1 cellular context compared by ENCODE assay signal in the genomic region with DNA sequence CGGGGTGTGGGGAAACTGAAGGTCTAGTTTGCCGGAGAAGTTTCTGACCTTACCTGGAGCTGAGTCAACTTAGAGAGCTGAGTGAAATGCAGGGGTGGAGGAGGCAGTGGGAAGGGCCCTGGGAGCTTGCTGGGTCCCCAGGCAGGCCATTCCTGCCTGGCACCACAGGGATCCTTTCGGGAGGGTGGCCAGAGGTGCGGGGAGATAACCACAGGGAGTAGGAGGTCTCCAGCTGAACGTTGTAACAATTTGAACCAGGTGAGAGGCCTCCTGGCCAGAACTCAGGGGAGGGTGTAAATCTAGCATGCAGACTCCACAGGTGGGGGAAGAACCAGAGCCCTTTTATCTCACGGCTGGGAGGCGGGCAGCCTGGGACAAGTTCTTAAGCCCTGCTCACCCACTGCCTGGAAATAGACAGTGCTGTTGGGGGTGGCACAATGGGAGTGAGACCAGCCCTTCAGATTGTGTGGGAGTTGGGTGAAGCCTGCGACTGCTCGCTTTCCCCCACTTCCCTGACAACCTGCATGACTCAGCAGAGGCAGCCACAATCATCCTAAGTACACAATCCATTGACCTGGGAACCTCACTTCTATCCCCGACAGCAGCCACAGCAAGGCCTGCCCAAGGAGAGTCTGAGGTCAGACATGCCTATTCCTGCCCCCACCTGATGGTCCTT.
TF ChIP-seq lines count a peak whose summit lies in the region.

No MANE protein-coding gene starts in this region.

TF ChIP-seq in HCT116, 20 proteins besides CTCF, POLR2A, EP300 and RAD21 (continued from another document):
- TF ChIP-seq, protein P1, sequence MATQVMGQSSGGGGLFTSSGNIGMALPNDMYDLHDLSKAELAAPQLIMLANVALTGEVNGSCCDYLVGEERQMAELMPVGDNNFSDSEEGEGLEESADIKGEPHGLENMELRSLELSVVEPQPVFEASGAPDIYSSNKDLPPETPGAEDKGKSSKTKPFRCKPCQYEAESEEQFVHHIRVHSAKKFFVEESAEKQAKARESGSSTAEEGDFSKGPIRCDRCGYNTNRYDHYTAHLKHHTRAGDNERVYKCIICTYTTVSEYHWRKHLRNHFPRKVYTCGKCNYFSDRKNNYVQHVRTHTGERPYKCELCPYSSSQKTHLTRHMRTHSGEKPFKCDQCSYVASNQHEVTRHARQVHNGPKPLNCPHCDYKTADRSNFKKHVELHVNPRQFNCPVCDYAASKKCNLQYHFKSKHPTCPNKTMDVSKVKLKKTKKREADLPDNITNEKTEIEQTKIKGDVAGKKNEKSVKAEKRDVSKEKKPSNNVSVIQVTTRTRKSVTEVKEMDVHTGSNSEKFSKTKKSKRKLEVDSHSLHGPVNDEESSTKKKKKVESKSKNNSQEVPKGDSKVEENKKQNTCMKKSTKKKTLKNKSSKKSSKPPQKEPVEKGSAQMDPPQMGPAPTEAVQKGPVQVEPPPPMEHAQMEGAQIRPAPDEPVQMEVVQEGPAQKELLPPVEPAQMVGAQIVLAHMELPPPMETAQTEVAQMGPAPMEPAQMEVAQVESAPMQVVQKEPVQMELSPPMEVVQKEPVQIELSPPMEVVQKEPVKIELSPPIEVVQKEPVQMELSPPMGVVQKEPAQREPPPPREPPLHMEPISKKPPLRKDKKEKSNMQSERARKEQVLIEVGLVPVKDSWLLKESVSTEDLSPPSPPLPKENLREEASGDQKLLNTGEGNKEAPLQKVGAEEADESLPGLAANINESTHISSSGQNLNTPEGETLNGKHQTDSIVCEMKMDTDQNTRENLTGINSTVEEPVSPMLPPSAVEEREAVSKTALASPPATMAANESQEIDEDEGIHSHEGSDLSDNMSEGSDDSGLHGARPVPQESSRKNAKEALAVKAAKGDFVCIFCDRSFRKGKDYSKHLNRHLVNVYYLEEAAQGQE (IDR thresholded peaks at IDR 0.05; ENCODE audit: low read depth) = no peak
- TF ChIP-seq ZNF274 (IDR thresholded peaks at IDR 0.05; ENCODE audit: low read depth, low read length) (no peak), EZH2phosphoT487 (IDR thresholded peaks at IDR 0.05; ENCODE audit: borderline replicate concordance) (no peak)
